Comparison of ENCODE assay signal across 9 cellular contexts in genomic region chr10:62732841-62733653, GRCh38.
DNase-seq lines count a peak whose midpoint lies in the region; ATAC-seq and TF ChIP-seq lines count a peak whose summit lies in the region.
"Had no signal": no experiment of that assay in that cellular context is flagged by ENCODE, and none has a peak within 500 bp of the region (broad histone marks: within the 10 kb centered on the region; RNA-seq: fewer than 3 reads in every experiment).

No MANE protein-coding gene starts in this region.

- H3K4me3 ChIP-seq in AG10803 (ENCODE audit: low read length): no peak overlapping the region
- H3K4me3 ChIP-seq in Karpas-422 (ENCODE audit: low read length): no peak overlapping the region

- H4K20me1 ChIP-seq in Karpas-422 (ENCODE audit: insufficient read depth, low read depth, low read length): no peaks in the 10 kb centered on the region

- no peak overlapping the region for H3K27ac ChIP-seq in Karpas-422 (ENCODE audit: low read length)
- H3K27ac ChIP-seq: C4-2B had no signal

- no peak overlapping the region for H2AFZ ChIP-seq in Karpas-422 (ENCODE audit: low read length)

- no peak overlapping the region for H3K9ac ChIP-seq in Karpas-422 (ENCODE audit: low read length)

- H3K79me2 ChIP-seq in Karpas-422 (ENCODE audit: low read length): no peaks in the 10 kb centered on the region

- peaks cover 3% of the 10 kb centered on the region; the same call in 1 of the 2 replicates for H3K4me1 ChIP-seq in Karpas-422 (ENCODE audit: low read length)

- H3K9me3 ChIP-seq in Karpas-422 (ENCODE audit: low read length): no peaks in the 10 kb centered on the region

- ATAC-seq in GM19467 (IDR thresholded peaks at IDR 0.05; ENCODE audit: unreplicated experiment) (peak; percentile 67), HG03520 (IDR thresholded peaks at IDR 0.05; ENCODE audit: unreplicated experiment) (peak; percentile 85)

- no peak for TF ChIP-seq CTCF in AG10803 (conservative IDR thresholded peaks at IDR 0.05; ENCODE audit: low read length)

- DNase-seq in AG10803 (ENCODE audit: low read depth) (peak; percentile 68), islet precursor cell (peak; percentile 59), posterior vena cava (ENCODE audit: low spot score) (no peak), Karpas-422 (no peak), superior temporal gyrus (ENCODE audit: extremely low spot score) (no peak)
- peak; percentile 46 to 54 for DNase-seq in activated CD4-positive, alpha-beta T cell treated with anti-CD3 and anti-CD28 coated beads, Interleukin-2, amount 50 U/mL, for 48 hours

- intact Hi-C loops in posterior vena cava (cut with DNase I): no loop called here

- H3K4me2 ChIP-seq in Karpas-422 (ENCODE audit: low read depth, low read length, poor library complexity, severe bottlenecking): no peak overlapping the region

- H3K36me3 ChIP-seq in Karpas-422 (ENCODE audit: insufficient read depth, low read length): no peaks in the 10 kb centered on the region

- H3K27me3 ChIP-seq in Karpas-422 (ENCODE audit: low read length): no peaks in the 10 kb centered on the region

- H3K9me2 ChIP-seq in Karpas-422 (replicated peaks; ENCODE audit: insufficient read depth, low read length): no peaks in the 10 kb centered on the region

Comparison
In these comparisons a context has a peak if more than half of its experiments do, and no peak if none do; other contexts are left out.
1. DNase-seq: peak in AG10803 (single experiment), activated CD4-positive, alpha-beta T cell treated with anti-CD3 and anti-CD28 coated beads, Interleukin-2, amount 50 U/mL, for 48 hours (2 of 2) and islet precursor cell (single experiment); none in posterior vena cava (single experiment), Karpas-422 (single experiment) and superior temporal gyrus (single experiment).